In the genomic region with DNA sequence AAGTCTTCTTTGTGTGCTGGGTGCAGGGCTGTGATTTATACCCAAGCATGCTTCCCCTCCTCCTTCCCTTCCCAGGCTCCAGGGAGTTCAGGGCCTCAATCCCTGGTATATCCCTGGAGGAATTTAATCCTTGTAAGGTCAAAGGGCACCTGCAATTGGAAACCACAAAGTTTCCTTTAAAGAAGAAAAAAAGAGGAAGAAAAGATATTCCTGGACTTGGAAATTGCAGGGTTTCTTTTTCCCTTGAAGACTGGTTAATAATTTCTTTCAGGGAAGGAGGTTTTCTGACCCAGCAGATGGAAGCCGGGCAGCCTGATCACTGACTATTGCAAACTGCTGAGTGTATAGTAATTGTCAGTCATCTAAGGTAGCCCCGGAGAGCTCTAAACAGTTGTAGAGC, we compare ENCODE assay signal across 16 cellular contexts.
A peak's percentile ranks its signal among the peaks of the same experiment; 100 is the strongest.
DNase-seq lines count a peak whose midpoint lies in the region; TF ChIP-seq lines count a peak whose summit lies in the region.
"Had no signal": no experiment of that assay in that cellular context is flagged by ENCODE, and none has a peak within 500 bp of the region (broad histone marks: within the 10 kb centered on the region; RNA-seq: fewer than 3 reads in every experiment).

No MANE protein-coding gene starts in this region.

- H3K4me3 ChIP-seq in epithelial cell of proximal tubule (ENCODE audit: low read depth, low read length), result peak overlapping the region; percentile 34
- H3K4me3 ChIP-seq in dorsolateral prefrontal cortex, result no peak overlapping the region
- H3K4me3 ChIP-seq: esophagus muscularis mucosa, pancreas, suprapubic skin had no signal

- TF ChIP-seq CTCF in epithelial cell of proximal tubule (conservative IDR thresholded peaks at IDR 0.05; ENCODE audit: low read depth, low read length) (no peak), dorsolateral prefrontal cortex (IDR thresholded peaks at IDR 0.05 in 54 of 56, conservative IDR thresholded peaks at IDR 0.05 in 2 of 56; ENCODE audit: low read depth in 1 of 56, partially characterized antibody in 56 of 56) (no peak)

- no peaks in the 10 kb centered on the region for H3K27me3 ChIP-seq in dorsolateral prefrontal cortex
- H3K27me3 ChIP-seq: esophagus muscularis mucosa, pancreas, suprapubic skin had no signal

- DNase-seq in Caki2 (ENCODE audit: low read depth), result peak; percentile 67
- DNase-seq in M059J (ENCODE audit: low read depth), result peak; percentile 45
- peak; percentile 40 for DNase-seq in epithelial cell of proximal tubule (ENCODE audit: low read depth)
- DNase-seq in myocyte (ENCODE audit: low read depth), result peak; percentile 25
- no peak for DNase-seq in activated CD4-positive, alpha-beta T cell treated with anti-CD3 and anti-CD28 coated beads for 48 hours
- DNase-seq in mucosa of gallbladder (ENCODE audit: low spot score), result no peak
- DNase-seq in dorsolateral prefrontal cortex, result no peak
- DNase-seq in C1 segment of cervical spinal cord (lab: John Stamatoyannopoulos, UW), result no peak
- DNase-seq: activated B cell treated with CpG ODN at 0.5 μM for 24 hours; activated CD8-positive, alpha-beta memory T cell treated with anti-CD3 and anti-CD28 coated beads, Interleukin-2, amount 50 U/mL, for 48 hours; activated naive CD8-positive, alpha-beta T cell treated with anti-CD3 and anti-CD28 coated beads for 36 hours; NCI-H1105 treated with DMSO at 0.1 percent for 48 hours; OCI-M1; pancreas had no signal

- in situ Hi-C loops in Caki2 (cut with HindIII; ENCODE audit: low pct_unique_long_range_greater_than_20kb, low sequenced_read_pairs), result no loop called here

- H3K27ac ChIP-seq in dorsolateral prefrontal cortex, result no peak overlapping the region
- H3K27ac ChIP-seq: esophagus muscularis mucosa, pancreas, suprapubic skin had no signal

- intact Hi-C loops in dorsolateral prefrontal cortex (cut with DNase I), result no loop called here

Comparison
In these comparisons a context has a peak if more than half of its experiments do, and no peak if none do; other contexts are left out.
1. DNase-seq: peak in Caki2 (single experiment), M059J (single experiment), epithelial cell of proximal tubule (single experiment) and myocyte (single experiment); none in activated CD4-positive, alpha-beta T cell treated with anti-CD3 and anti-CD28 coated beads for 48 hours (single experiment), mucosa of gallbladder (single experiment), dorsolateral prefrontal cortex (0 of 10) and C1 segment of cervical spinal cord (0 of 14).